In the genomic region with DNA sequence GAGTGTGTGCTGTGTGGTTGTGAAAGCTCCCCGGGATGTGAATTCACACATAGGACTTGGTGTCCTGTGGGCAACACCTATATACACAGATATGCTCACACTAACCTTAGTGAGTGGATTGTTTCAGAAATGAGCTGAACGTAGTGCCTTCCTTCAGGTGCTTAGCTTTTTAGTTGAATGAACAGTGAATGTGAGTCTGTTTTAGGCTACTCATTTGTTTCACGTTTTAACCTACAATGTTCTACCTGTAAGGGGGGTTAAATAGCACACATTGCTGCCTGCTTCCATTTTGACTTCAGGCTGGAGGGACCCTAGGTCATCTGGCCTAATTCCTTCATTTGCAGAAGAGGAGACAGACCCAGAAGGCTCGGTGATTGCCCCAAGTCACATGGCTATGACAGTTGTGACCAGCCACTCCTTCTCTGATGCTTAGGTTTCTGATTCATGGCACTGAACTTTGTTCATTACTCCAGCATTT, we compare ENCODE assay signal across 8 cellular contexts. TPM values are rescaled to one million over a fixed set of nuclear protein-coding genes. Genes with fewer than 3 reads are reported as not detected.
DNase-seq lines count a peak whose midpoint lies in the region; ATAC-seq, FAIRE-seq and TF ChIP-seq lines count a peak whose summit lies in the region.

No MANE protein-coding gene starts in this region.

- H3K9me3 ChIP-seq in liver (ENCODE audit: control insufficient read depth in 4 of 4, low read length in 3 of 4) (no peaks in the 10 kb centered on the region), HepG2 (ENCODE audit: low read length) (no peaks in the 10 kb centered on the region), WERI-Rb-1 (ENCODE audit: severe bottlenecking) (no peaks in the 10 kb centered on the region)

- TF ChIP-seq POLR2A in HepG2 (IDR thresholded peaks at IDR 0.05; ENCODE audit: insufficient read depth in 1 of 2, low read depth in 2 of 2, low read length in 2 of 2): no peak

- no peak for TF ChIP-seq RAD21 in liver (IDR thresholded peaks at IDR 0.05)
- TF ChIP-seq RAD21 in HepG2 (CRISPR knock-in tag; IDR thresholded peaks at IDR 0.05): no peak

- intact Hi-C loops in HepG2 (cut with micrococcal nuclease; ENCODE audit: unreplicated experiment) (no loop called here), posterior vena cava (cut with DNase I) (no loop called here), left colon (cut with DNase I, micrococcal nuclease) (no loop called here)
- intact Hi-C loops in dendritic cell treated with granulocyte-macrophage colony-stimulating factor and Interleukin-4, amounts not matched to agents 40 ng/mL and 50 ng/mL, for 4 days (cut with micrococcal nuclease): no loop called here

- no TSS peak for BruUV-seq in HepG2 (replicated peaks; lab: Mats Ljungman, UMichigan)

- peak overlapping the region; percentile 96 for H3K4me3 Mint-ChIP-seq in dendritic cell treated with granulocyte-macrophage colony-stimulating factor and Interleukin-4, amounts not matched to agents 40 ng/mL and 50 ng/mL, for 4 days

- TF ChIP-seq CTCF in liver (IDR thresholded peaks at IDR 0.05; ENCODE audit: low read depth, low read length, missing input control) (no peak), HepG2 (CRISPR knock-in tag; IDR thresholded peaks at IDR 0.05) (no peak), WERI-Rb-1 (IDR thresholded peaks at IDR 0.05; ENCODE audit: low read depth, low read length) (no peak)

- H3K36me3 Mint-ChIP-seq in dendritic cell treated with granulocyte-macrophage colony-stimulating factor and Interleukin-4, amounts not matched to agents 40 ng/mL and 50 ng/mL, for 4 days (ENCODE audit: low read depth): peaks cover 59% of the 10 kb centered on the region

- H3K27ac ChIP-seq in liver (ENCODE audit: low read depth in 1 of 2, low read length in 2 of 2) (peak overlapping the region; percentile 50 to 55), HepG2 (ENCODE audit: extremely low read length, insufficient read depth, low read length) (no peak overlapping the region), WERI-Rb-1 (no peak overlapping the region)

- no peak overlapping the region for H2AFZ ChIP-seq in HepG2 (ENCODE audit: low read length)

- no peaks in the 10 kb centered on the region for H3K79me2 ChIP-seq in HepG2 (ENCODE audit: insufficient read depth, low read length)

- H4K20me1 ChIP-seq in HepG2 (ENCODE audit: insufficient read depth, low read length): no peaks in the 10 kb centered on the region

- ATAC-seq in HepG2 (no peak), HG03432 (IDR thresholded peaks at IDR 0.05; ENCODE audit: unreplicated experiment) (peak; percentile 49), left colon (no peak)

- no peaks in the 10 kb centered on the region for H3K9me3 Mint-ChIP-seq in dendritic cell treated with granulocyte-macrophage colony-stimulating factor and Interleukin-4, amounts not matched to agents 40 ng/mL and 50 ng/mL, for 4 days

- H3K9ac ChIP-seq in liver (ENCODE audit: low read depth in 1 of 2, low read length in 2 of 2): peak overlapping the region; percentile 19 to 62
- H3K9ac ChIP-seq in HepG2 (ENCODE audit: insufficient read depth, low read depth, low read length): no peak overlapping the region

- 75% methylated on average over 4 of the region's 4 CpGs for WGBS in liver
- WGBS in HepG2 (ENCODE audit: low lambda C conversion rate): 15% methylated on average over 4 of the region's 4 CpGs

- TF ChIP-seq EP300 in HepG2 (IDR thresholded peaks at IDR 0.05; ENCODE audit: low read depth in 2 of 2, low read length in 2 of 2) (no peak), HepG2 (CRISPR knock-in tag; IDR thresholded peaks at IDR 0.05; ENCODE audit: borderline replicate concordance) (no peak)

- FAIRE-seq in HepG2 (lab: Jason Lieb, UNC): no peak

- H3K4me1 Mint-ChIP-seq in dendritic cell treated with granulocyte-macrophage colony-stimulating factor and Interleukin-4, amounts not matched to agents 40 ng/mL and 50 ng/mL, for 4 days (ENCODE audit: low read depth): peaks cover 63% of the 10 kb centered on the region

- H3K27me3 ChIP-seq in liver (ENCODE audit: control insufficient read depth in 4 of 4, insufficient read depth in 4 of 4, low read length in 3 of 4) (no peaks in the 10 kb centered on the region), HepG2 (ENCODE audit: control insufficient read depth in 1 of 2, insufficient read depth in 2 of 2, low read length in 2 of 2) (peaks cover 0 to 22% of the 10 kb centered on the region in 2 experiments; a peak in 3 of 5 replicates), WERI-Rb-1 (ENCODE audit: insufficient read depth, low read depth, severe bottlenecking) (no peaks in the 10 kb centered on the region)

- H3K4me1 ChIP-seq in liver (ENCODE audit: control insufficient read depth in 4 of 4, insufficient read depth in 4 of 4, low read length in 3 of 4) (peaks cover 0 to 5% (median 2%) of the 10 kb centered on the region in 4 donors), HepG2 (ENCODE audit: insufficient read depth, low read length) (no peaks in the 10 kb centered on the region)

- in situ Hi-C loops in HepG2 (cut with HindIII; ENCODE audit: extremely low pct_ligation_motif_present, low pct_unique_long_range_greater_than_20kb): no loop called here

- H3K4me3 ChIP-seq in liver (ENCODE audit: low read depth in 1 of 3, low read length in 3 of 3): peak overlapping the region; percentile 29 to 59 (median 32)
- no peak overlapping the region for H3K4me3 ChIP-seq in HepG2 (replicated peaks in 1 of 3; ENCODE audit: insufficient read depth in 1 of 3, low read depth in 2 of 3, low read length in 3 of 3)
- no peak overlapping the region for H3K4me3 ChIP-seq in WERI-Rb-1 (ENCODE audit: low read depth, low read length)

- CTCF ChIA-PET in HepG2 (lab: Yijun Ruan, JAX; ENCODE audit: low intra/inter-chr PET ratio, low total read pairs): no interaction called here

- POLR2A ChIA-PET in HepG2 (lab: Yijun Ruan, JAX): no interaction called here

- H3K4me2 ChIP-seq in HepG2 (ENCODE audit: low read depth, low read length): no peak overlapping the region

- peak overlapping the region; percentile 99 for H3K27ac Mint-ChIP-seq in dendritic cell treated with granulocyte-macrophage colony-stimulating factor and Interleukin-4, amounts not matched to agents 40 ng/mL and 50 ng/mL, for 4 days

- H3K36me3 ChIP-seq in liver (ENCODE audit: control insufficient read depth in 4 of 4, insufficient read depth in 3 of 4, low read depth in 1 of 4, low read length in 3 of 4) (no peaks in the 10 kb centered on the region), HepG2 (replicated peaks in 1 of 2; ENCODE audit: control insufficient read depth in 1 of 2, insufficient read depth in 2 of 2, low read length in 2 of 2) (no peaks in the 10 kb centered on the region), WERI-Rb-1 (no peaks in the 10 kb centered on the region)

- DNase-seq in HepG2 (ENCODE audit: low spot score) (no peak), posterior vena cava (ENCODE audit: low spot score) (no peak), NCI-H187 treated with DMSO at 0.1 percent for 48 hours (lab: John Stamatoyannopoulos, UW) (no peak), WERI-Rb-1 (no peak), left colon (no peak)

- no peaks in the 10 kb centered on the region for H3K27me3 Mint-ChIP-seq in dendritic cell treated with granulocyte-macrophage colony-stimulating factor and Interleukin-4, amounts not matched to agents 40 ng/mL and 50 ng/mL, for 4 days

RNA-seq across cellular contexts. Expression of a gene that starts 1.0 kb away (rescaled TPM):
- total RNA-seq in liver (10 to 100 TPM in 1 of 2 donors, 1 to 10 TPM in 1; 5.3 to 40.6 TPM), HepG2 (2016; rRNA removed; fragmentation: Illumina TruSeq; extraction: Trizol) (not detected in 2 replicates), posterior vena cava (10 to 100 TPM; 10.8 to 22.7 TPM), left colon (1 to 10 TPM; 2.6 to 7.8 TPM)
- polyA plus RNA-seq in liver (1 to 10 TPM; 2.6 to 3.9 TPM), HepG2 (2011; rRNA removed) (0.05 TPM in 1 of 2 replicates, not detected in the other)
- total RNA-seq in HepG2 (2016; cell fraction: cytosol; rRNA removed; fragmentation: Illumina TruSeq; extraction: Trizol; ENCODE audit: low read depth): not detected in 2 replicates
- total RNA-seq in HepG2 (2016; cell fraction: insoluble cytoplasmic fraction; rRNA removed; fragmentation: Illumina TruSeq; extraction: Trizol): not detected in 2 replicates
- not detected in 2 replicates for total RNA-seq in HepG2 (2016; cell fraction: membrane; rRNA removed; fragmentation: Illumina TruSeq; extraction: Trizol)
- total RNA-seq in HepG2 (2016; cell fraction: nucleus; rRNA removed; fragmentation: Illumina TruSeq; extraction: Trizol): not detected in 2 replicates
- 0.04 TPM in 2 replicates for polyA plus RNA-seq in HepG2 (2011; cell fraction: cytosol; rRNA removed)
- 0.12 TPM in 1 of 2 replicates, not detected in the other for polyA plus RNA-seq in HepG2 (2011; cell fraction: nucleus; rRNA removed)
- polyA plus RNA-seq in HepG2 (2012): not detected in 2 replicates
- not detected in 2 replicates for polyA plus RNA-seq in HepG2 (2016; cell fraction: cytosol; fragmentation: Illumina TruSeq; extraction: Trizol; ENCODE audit: low read depth)
- not detected in 2 replicates for polyA plus RNA-seq in HepG2 (2016; cell fraction: insoluble cytoplasmic fraction; fragmentation: Illumina TruSeq; extraction: Trizol; ENCODE audit: low read depth)
- polyA plus RNA-seq in HepG2 (2016; cell fraction: membrane; fragmentation: Illumina TruSeq; extraction: Trizol; ENCODE audit: low read depth): not detected in 2 replicates
- polyA plus RNA-seq in HepG2 (2016; cell fraction: nucleus; fragmentation: Illumina TruSeq; extraction: Trizol; ENCODE audit: insufficient read depth, low read depth): not detected in 2 replicates
- polyA minus RNA-seq in HepG2 (2011; rRNA and poly(A)+ RNA removed; ENCODE audit: low replicate concordance): 0.21 TPM in 1 of 2 replicates, not detected in the other
- not detected in 2 replicates for polyA minus RNA-seq in HepG2 (2011; cell fraction: cytosol; rRNA and poly(A)+ RNA removed)
- polyA minus RNA-seq in HepG2 (2011; cell fraction: nucleus; rRNA and poly(A)+ RNA removed): not detected in 2 replicates

RNA-seq across cellular contexts. Expression of a gene that starts 46.4 kb away (rescaled TPM):
- total RNA-seq in liver: 10 to 100 TPM in 1 of 2 donors, 1 to 10 TPM in 1; 2.8 to 26.4 TPM
- polyA plus RNA-seq in liver: 1 to 10 TPM; 2.9 to 3.3 TPM
- total RNA-seq in HepG2 (2016; rRNA removed; fragmentation: Illumina TruSeq; extraction: Trizol): not detected in 2 replicates
- total RNA-seq in HepG2 (2016; cell fraction: cytosol; rRNA removed; fragmentation: Illumina TruSeq; extraction: Trizol; ENCODE audit: low read depth): not detected in 2 replicates
- total RNA-seq in HepG2 (2016; cell fraction: insoluble cytoplasmic fraction; rRNA removed; fragmentation: Illumina TruSeq; extraction: Trizol): not detected in 2 replicates
- not detected in 2 replicates for total RNA-seq in HepG2 (2016; cell fraction: membrane; rRNA removed; fragmentation: Illumina TruSeq; extraction: Trizol)
- not detected in 2 replicates for total RNA-seq in HepG2 (2016; cell fraction: nucleus; rRNA removed; fragmentation: Illumina TruSeq; extraction: Trizol)
- polyA plus RNA-seq in HepG2 (2011; rRNA removed): not detected in 2 replicates
- polyA plus RNA-seq in HepG2 (2011; cell fraction: cytosol; rRNA removed): 0.05 TPM in 1 of 2 replicates, not detected in the other
- polyA plus RNA-seq in HepG2 (2011; cell fraction: nucleus; rRNA removed): not detected in 2 replicates
- not detected in 2 replicates for polyA plus RNA-seq in HepG2 (2012)
- polyA plus RNA-seq in HepG2 (2016; cell fraction: cytosol; fragmentation: Illumina TruSeq; extraction: Trizol; ENCODE audit: low read depth): not detected in 2 replicates
- not detected in 2 replicates for polyA plus RNA-seq in HepG2 (2016; cell fraction: insoluble cytoplasmic fraction; fragmentation: Illumina TruSeq; extraction: Trizol; ENCODE audit: low read depth)
- not detected in 2 replicates for polyA plus RNA-seq in HepG2 (2016; cell fraction: membrane; fragmentation: Illumina TruSeq; extraction: Trizol; ENCODE audit: low read depth)
- polyA plus RNA-seq in HepG2 (2016; cell fraction: nucleus; fragmentation: Illumina TruSeq; extraction: Trizol; ENCODE audit: insufficient read depth, low read depth): not detected in 2 replicates
- polyA minus RNA-seq in HepG2 (2011; rRNA and poly(A)+ RNA removed; ENCODE audit: low replicate concordance): 0.44 TPM in 1 of 2 replicates, not detected in the other
- polyA minus RNA-seq in HepG2 (2011; cell fraction: cytosol; rRNA and poly(A)+ RNA removed): not detected in 2 replicates
- polyA minus RNA-seq in HepG2 (2011; cell fraction: nucleus; rRNA and poly(A)+ RNA removed): not detected in 2 replicates
- total RNA-seq in posterior vena cava: 10 to 100 TPM; 27.6 to 32.2 TPM
- 1 to 10 TPM; 3.1 to 8.0 TPM for total RNA-seq in left colon

Comparison
In these comparisons a context has a peak if more than half of its experiments do, and no peak if none do; other contexts are left out.
1. H3K27ac ChIP-seq: peak in liver (2 of 2); none in HepG2 (single experiment) and WERI-Rb-1 (single experiment).
2. H3K4me3 ChIP-seq: peak in liver (3 of 3); none in HepG2 (0 of 3) and WERI-Rb-1 (single experiment).